ENCODE assay signal across 13 cellular contexts in the genomic region with DNA sequence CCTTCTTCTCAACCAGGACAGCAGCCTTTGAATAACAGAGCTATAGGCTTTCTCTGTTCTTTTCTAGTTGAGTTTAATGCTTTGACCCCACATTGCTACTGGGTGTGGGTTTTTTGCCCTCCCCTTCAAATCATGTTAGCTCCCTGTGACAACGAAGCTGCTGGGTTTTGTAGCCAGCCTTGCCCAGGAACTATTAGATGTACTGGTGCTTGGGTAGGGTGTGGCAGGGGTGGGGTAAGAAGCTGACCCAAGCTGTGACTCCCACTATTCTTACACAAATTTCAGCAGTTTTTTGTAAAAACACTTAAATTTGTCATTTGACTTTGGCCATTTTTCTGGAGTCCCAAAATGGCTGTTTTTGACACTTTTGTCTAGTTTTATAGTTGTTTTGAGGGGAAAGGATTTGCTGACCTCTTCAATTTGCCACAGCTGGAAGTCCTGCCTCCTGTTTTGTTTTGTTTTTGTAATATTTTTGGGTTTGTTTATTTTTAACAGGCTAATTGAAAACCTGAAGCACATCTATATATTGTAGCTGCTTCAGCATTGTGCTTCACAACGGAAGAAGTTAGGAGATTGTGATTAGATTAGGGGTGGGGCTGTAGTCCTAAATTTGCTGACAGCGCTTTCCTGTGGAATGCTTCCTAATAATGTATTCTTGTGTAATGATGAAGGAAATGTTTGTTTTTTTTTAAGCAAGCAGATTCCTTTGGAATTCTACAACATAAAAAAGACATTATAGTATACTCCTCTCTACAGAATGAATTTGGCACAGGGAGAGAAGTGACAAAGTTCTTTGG.
DNase-seq lines count a peak whose midpoint lies in the region; ATAC-seq and TF ChIP-seq lines count a peak whose summit lies in the region.
"Had no signal": no experiment of that assay in that cellular context is flagged by ENCODE, and none has a peak within 500 bp of the region (broad histone marks: within the 10 kb centered on the region; RNA-seq: fewer than 3 reads in every experiment).

No MANE protein-coding gene starts in this region.

- ATAC-seq in HG02678 (IDR thresholded peaks at IDR 0.05; ENCODE audit: unreplicated experiment) = no peak

- peaks cover 7% of the 10 kb centered on the region for H3K9me3 Mint-ChIP-seq in osteocyte (ENCODE audit: unreplicated experiment)
- H3K9me3 Mint-ChIP-seq: central memory CD8-positive, alpha-beta T cell had no signal

- peak overlapping the region; percentile 89 for H3K27ac Mint-ChIP-seq in osteocyte (ENCODE audit: unreplicated experiment)

- TF ChIP-seq CTCF in fibroblast of villous mesenchyme (IDR thresholded peaks at IDR 0.05; ENCODE audit: insufficient read depth, low read depth, low read length) = no peak
- no peak for TF ChIP-seq CTCF in osteocyte (IDR thresholded peaks at IDR 0.05)

- peaks cover 5% of the 10 kb centered on the region for H3K36me3 Mint-ChIP-seq in osteocyte (ENCODE audit: unreplicated experiment)

- H3K4me1 Mint-ChIP-seq in osteocyte (ENCODE audit: unreplicated experiment) = peaks cover 29% of the 10 kb centered on the region

- H3K27me3 Mint-ChIP-seq in osteocyte (ENCODE audit: unreplicated experiment) = no peaks in the 10 kb centered on the region
- H3K27me3 Mint-ChIP-seq: central memory CD8-positive, alpha-beta T cell had no signal

- H3K9ac ChIP-seq in SK-N-MC (ENCODE audit: insufficient read length) = peak overlapping the region; percentile 86

- H3K4me3 Mint-ChIP-seq in osteocyte (ENCODE audit: unreplicated experiment) = peak overlapping the region; percentile 41
- H3K4me3 Mint-ChIP-seq: central memory CD8-positive, alpha-beta T cell had no signal

- peak overlapping the region; percentile 98 for H3K27ac ChIP-seq in SK-N-MC

- DNase-seq in COLO829 (ENCODE audit: low spot score) = peak; percentile 26
- DNase-seq in SK-N-MC (ENCODE audit: low read depth, low spot score) = peak; percentile 89
- DNase-seq in fibroblast of villous mesenchyme (ENCODE audit: low read depth) = peak; percentile 64
- no peak for DNase-seq in osteocyte (ENCODE audit: extremely low spot score, unreplicated experiment)
- DNase-seq in anterior cingulate cortex (lab: John Stamatoyannopoulos, UW) = no peak
- no peak for DNase-seq in NCI-H226
- no peak for DNase-seq in stimulated activated CD4-positive, alpha-beta T cell treated with anti-CD3 and anti-CD28 coated beads, Interleukin-2, amount 100 ng/mL, for 48 hours
- DNase-seq: activated gamma-delta T cell treated with Interleukin-2 at 50 U/mL for 16 hours, NCI-H1436 treated with DMSO at 0.1 percent for 48 hours, upper lobe of left lung had no signal

- H3K4me3 ChIP-seq in SK-N-MC (peak overlapping the region; percentile 67), fibroblast of villous mesenchyme (ENCODE audit: low read depth, low read length) (no peak overlapping the region)
- H3K4me3 ChIP-seq: BLaER1 treated with 17β-estradiol and CSF1 and Interleukin-3, amounts not matched to agents 10 nM and 100 nM; upper lobe of left lung had no signal

- no peaks in the 10 kb centered on the region for H3K9me3 ChIP-seq in SK-N-MC (ENCODE audit: low read depth, low read length)
- H3K9me3 ChIP-seq: upper lobe of left lung had no signal

- H3K36me3 ChIP-seq in SK-N-MC (ENCODE audit: insufficient read depth, low read length) = peaks cover 8% of the 10 kb centered on the region; the same call in 1 of the 2 replicates
- H3K36me3 ChIP-seq: upper lobe of left lung had no signal

Comparison
In these comparisons a context has a peak if more than half of its experiments do, and no peak if none do; other contexts are left out.
1. DNase-seq: peak in COLO829 (single experiment), SK-N-MC (single experiment) and fibroblast of villous mesenchyme (single experiment); none in osteocyte (single experiment), anterior cingulate cortex (0 of 58), NCI-H226 (single experiment) and stimulated activated CD4-positive, alpha-beta T cell treated with anti-CD3 and anti-CD28 coated beads, Interleukin-2, amount 100 ng/mL, for 48 hours (0 of 2).